In genomic region chr1:16657404-16657683, GRCh38 we compare ENCODE assay signal across 2 cellular contexts. TPM values are rescaled to one million over a fixed set of nuclear protein-coding genes. Genes with fewer than 3 reads are reported as not detected.
"Had no signal": no experiment of that assay in that cellular context is flagged by ENCODE, and none has a peak within 500 bp of the region (broad histone marks: within the 10 kb centered on the region; RNA-seq: fewer than 3 reads in every experiment).

No MANE protein-coding gene starts in this region.

RNA-seq across cellular contexts. Expression of gene RNU1-3, which starts 9.4 kb away (rescaled TPM):
- polyA plus RNA-seq: adipose tissue, cardiac muscle cell had no signal
